In the genomic region with DNA sequence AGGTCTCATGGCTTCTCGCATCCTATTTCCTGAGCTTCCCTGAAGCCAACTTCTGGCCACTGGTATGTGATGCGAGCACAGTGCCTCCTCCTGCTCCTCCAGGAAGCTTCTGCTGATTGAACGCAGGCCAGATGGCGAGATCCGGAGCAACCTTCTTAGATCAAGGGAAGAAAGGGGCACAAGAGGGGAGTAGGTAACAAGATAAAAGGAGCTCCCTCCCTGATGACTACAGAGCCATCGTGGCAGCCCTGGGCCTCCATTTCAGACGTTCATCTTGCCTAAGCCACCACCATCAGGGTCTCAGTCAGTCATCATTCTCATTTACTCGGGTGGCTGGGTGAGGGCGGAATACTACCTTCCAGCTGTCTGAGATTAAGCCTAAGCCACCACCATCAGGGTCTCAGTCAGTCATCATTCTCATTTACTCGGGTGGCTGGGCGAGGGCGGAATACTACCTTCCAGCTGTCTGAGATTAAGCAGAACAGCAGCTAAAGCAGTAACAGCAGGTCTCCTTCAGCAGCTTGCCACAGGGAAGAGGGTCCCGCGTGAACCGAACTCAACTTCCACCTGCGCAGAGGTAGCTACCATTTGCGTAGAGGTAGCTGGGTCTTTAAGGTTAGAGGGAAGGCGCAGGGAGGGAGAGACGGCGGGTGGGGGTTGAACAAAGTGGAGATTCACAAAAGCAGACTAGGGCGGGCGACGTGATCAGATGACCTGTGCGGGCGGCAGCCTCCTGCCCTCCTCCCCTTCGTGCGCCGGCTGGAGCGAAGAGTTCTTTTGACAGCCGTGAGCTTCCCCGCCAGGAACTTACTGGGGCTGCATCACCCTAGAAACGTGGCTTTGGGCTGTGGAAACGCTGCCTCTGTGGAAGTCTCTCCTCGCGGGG, we compare ENCODE assay signal across 7 cellular contexts. TPM values are rescaled to one million over a fixed set of nuclear protein-coding genes. Genes with fewer than 3 reads are reported as not detected.
DNase-seq lines count a peak whose midpoint lies in the region; ATAC-seq and TF ChIP-seq lines count a peak whose summit lies in the region.

No MANE protein-coding gene starts in this region.

- 49 to 54% methylated on average over 28 to 35 of the region's 35 CpGs for WGBS in endodermal cell (ENCODE audit: insufficient coverage in 1 of 2, insufficient read length in 1 of 2), 2 experiments

- peaks cover 59% of the 10 kb centered on the region for H3K27me3 Mint-ChIP-seq in endodermal cell (ENCODE audit: insufficient read depth)

- H3K27ac ChIP-seq in endodermal cell (ENCODE audit: low read depth, low read length), result no peak overlapping the region
- H3K27ac ChIP-seq in mucosa of rectum (ENCODE audit: low read depth in 2 of 2, low read length in 2 of 2), result peak overlapping the region; percentile 97

- peaks cover 28% of the 10 kb centered on the region for H3K36me3 Mint-ChIP-seq in endodermal cell (ENCODE audit: low read depth)

- H3K36me3 ChIP-seq in endodermal cell (ENCODE audit: control insufficient read depth, insufficient read depth, low read length) (no peaks in the 10 kb centered on the region), mucosa of rectum (ENCODE audit: control insufficient read depth in 2 of 2, insufficient read depth in 2 of 2, low read length in 2 of 2) (peaks cover 9 to 13% of the 10 kb centered on the region in 2 donors)

- H3K4me3 Mint-ChIP-seq in endodermal cell, result peak overlapping the region; percentile 76

- peak; percentile 68 for DNase-seq in NCI-H2196 treated with DMSO at 0.1 percent for 48 hours (lab: John Stamatoyannopoulos, UW; ENCODE audit: unreplicated experiment)
- DNase-seq in activated CD8-positive, alpha-beta memory T cell treated with anti-CD3 and anti-CD28 coated beads for 24 hours, result peak; percentile 89
- peak; percentile 82 for DNase-seq in endodermal cell
- DNase-seq in stimulated activated CD8-positive, alpha-beta memory T cell treated with anti-CD3 and anti-CD28 coated beads, Interleukin-7, amount 100 ng/mL, for 48 hours (ENCODE audit: extremely low read depth in 1 of 2, low read depth in 1 of 2), result peak; percentile 45 to 52

- no peaks in the 10 kb centered on the region for H3K4me1 Mint-ChIP-seq in endodermal cell

- no peak for TF ChIP-seq CTCF in endodermal cell (conservative IDR thresholded peaks at IDR 0.05)

- H3K4me1 ChIP-seq in endodermal cell (ENCODE audit: control insufficient read depth, insufficient read depth, low read length), result no peaks in the 10 kb centered on the region
- peaks cover 12 to 22% of the 10 kb centered on the region in 2 donors for H3K4me1 ChIP-seq in mucosa of rectum (ENCODE audit: control insufficient read depth in 2 of 2, insufficient read depth in 2 of 2, low read length in 2 of 2)

- H3K27ac Mint-ChIP-seq in endodermal cell, result peak overlapping the region; percentile 60

- H3K27me3 ChIP-seq in endodermal cell (ENCODE audit: control insufficient read depth, insufficient read depth, low read length, poor library complexity, severe bottlenecking) (no peaks in the 10 kb centered on the region), mucosa of rectum (ENCODE audit: control insufficient read depth in 2 of 2, insufficient read depth in 2 of 2, low read length in 2 of 2) (no peaks in the 10 kb centered on the region)

- peak overlapping the region; percentile 75 for H3K9ac ChIP-seq in endodermal cell (ENCODE audit: extremely low read depth, low read length, poor library complexity, severe bottlenecking)
- H3K9ac ChIP-seq in mucosa of rectum (ENCODE audit: low read depth in 1 of 2, low read length in 2 of 2), result peak overlapping the region; percentile 97 to 99

- H3K9me3 Mint-ChIP-seq in endodermal cell, result peaks cover 43% of the 10 kb centered on the region

- peak; percentile 48 for ATAC-seq in GM18502 (IDR thresholded peaks at IDR 0.05; ENCODE audit: poor library complexity, unreplicated experiment)
- peak; percentile 59 for ATAC-seq in HG02642 (IDR thresholded peaks at IDR 0.05; ENCODE audit: poor library complexity, unreplicated experiment)

- H3K4me3 ChIP-seq in endodermal cell (ENCODE audit: low read length) (peak overlapping the region; percentile 81), mucosa of rectum (ENCODE audit: low read length in 2 of 2) (peak overlapping the region; percentile 86 to 93)

- H3K9me3 ChIP-seq in endodermal cell (ENCODE audit: control insufficient read depth, low read length), result peaks cover 24% of the 10 kb centered on the region
- no peaks in the 10 kb centered on the region for H3K9me3 ChIP-seq in mucosa of rectum (ENCODE audit: control insufficient read depth in 2 of 2, low read length in 2 of 2)

RNA-seq across cellular contexts. Expression of a gene that starts 27.9 kb away (rescaled TPM):
- total RNA-seq in endodermal cell, result 100 to 1,000 TPM in 1 of 2 donors, 10 to 100 TPM in 1; 76.2 to 101 TPM
- 58.9 TPM for polyA plus RNA-seq in endodermal cell (2013, experiment 1 of 2)
- 55.0 TPM for polyA plus RNA-seq in endodermal cell (2013, experiment 2 of 2)

RNA-seq across cellular contexts. Expression of a gene that starts 30.6 kb away (rescaled TPM):
- total RNA-seq in endodermal cell, result 10 to 100 TPM; 37.3 to 44.6 TPM
- polyA plus RNA-seq in endodermal cell (2013, experiment 1 of 2), result 43.3 TPM
- 36.4 TPM for polyA plus RNA-seq in endodermal cell (2013, experiment 2 of 2)
